ENCODE assay signal across 1 cellular context in the genomic region with DNA sequence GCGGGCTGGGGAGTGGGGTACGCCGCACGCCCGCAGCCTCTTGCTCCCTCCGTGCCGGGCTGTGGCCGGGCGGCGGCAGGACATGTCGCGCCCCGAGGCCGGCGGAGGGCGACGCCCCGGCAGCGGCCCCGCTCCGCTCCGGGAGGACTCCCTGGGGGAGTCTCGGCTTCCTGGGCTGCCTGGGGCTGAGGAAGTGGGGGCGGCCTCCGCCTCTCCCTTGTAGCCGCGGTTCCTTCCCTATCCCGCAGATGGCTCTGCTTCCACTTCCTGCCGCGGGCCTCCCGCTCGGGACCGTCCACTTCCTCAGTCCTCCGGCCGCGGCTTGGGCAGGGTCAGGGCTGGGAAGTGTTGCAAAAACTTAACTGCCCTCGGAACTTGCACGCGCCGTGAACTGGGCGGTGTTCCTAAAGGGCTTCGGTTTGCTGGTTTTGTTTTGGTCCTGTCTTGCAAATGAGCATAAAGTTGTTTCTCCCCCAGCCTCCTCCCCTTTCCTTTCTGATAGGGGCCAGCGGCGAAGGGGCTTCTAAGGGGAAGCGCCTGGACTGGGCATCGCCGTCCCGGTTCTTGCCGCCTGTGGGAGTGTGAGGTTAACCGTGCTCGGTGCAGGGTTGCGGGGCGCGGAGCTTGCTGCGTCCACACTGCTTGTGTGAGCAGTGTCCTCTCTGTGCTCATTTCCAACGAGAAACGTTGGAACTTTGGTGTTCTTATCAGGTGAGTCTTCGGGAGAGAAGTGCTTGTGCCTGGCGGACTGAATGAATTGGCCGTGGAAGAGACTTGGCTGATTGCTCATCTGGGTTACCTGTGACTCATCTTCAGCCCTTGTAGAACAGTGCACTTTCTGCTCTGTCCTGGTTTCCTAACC.
TF ChIP-seq lines count a peak whose summit lies in the region.

No MANE protein-coding gene starts in this region.

TF ChIP-seq in HepG2, 621 proteins besides CTCF, POLR2A, EP300 and RAD21 (continued from another document and continues in another):
- TF ChIP-seq, protein P1, sequence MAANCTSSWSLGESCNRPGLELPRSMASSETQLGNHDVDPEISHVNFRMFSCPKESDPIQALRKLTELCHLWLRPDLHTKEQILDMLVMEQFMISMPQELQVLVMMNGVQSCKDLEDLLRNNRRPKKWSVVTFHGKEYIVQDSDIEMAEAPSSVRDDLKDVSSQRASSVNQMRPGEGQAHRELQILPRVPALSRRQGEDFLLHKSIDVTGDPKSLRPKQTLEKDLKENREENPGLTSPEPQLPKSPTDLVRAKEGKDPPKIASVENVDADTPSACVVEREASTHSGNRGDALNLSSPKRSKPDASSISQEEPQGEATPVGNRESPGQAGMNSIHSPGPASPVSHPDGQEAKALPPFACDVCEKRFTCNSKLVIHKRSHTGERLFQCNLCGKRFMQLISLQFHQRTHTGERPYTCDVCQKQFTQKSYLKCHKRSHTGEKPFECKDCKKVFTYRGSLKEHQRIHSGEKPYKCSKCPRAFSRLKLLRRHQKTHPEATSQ (CRISPR knock-in tag; IDR thresholded peaks at IDR 0.05; ENCODE audit: borderline replicate concordance), result 0 out of 2 replicates have a peak, but pooled peaks have one; percentile 28
- TF ChIP-seq ZNF282 (IDR thresholded peaks at IDR 0.05; ENCODE audit: partially characterized antibody) (no peak), HDAC1 (CRISPR knock-in tag; IDR thresholded peaks at IDR 0.05) (peak; percentile 91), ZNF264 (CRISPR knock-in tag; IDR thresholded peaks at IDR 0.05) (0 out of 2 replicates have a peak, but pooled peaks have one; percentile 42), ZMYM4 (CRISPR knock-in tag; IDR thresholded peaks at IDR 0.05) (no peak; the same call in none of the 2 replicates), NKX3-1 (CRISPR knock-in tag; IDR thresholded peaks at IDR 0.05) (0 out of 2 replicates have a peak, but pooled peaks have one; percentile 52), KLF15 (CRISPR knock-in tag; IDR thresholded peaks at IDR 0.05; ENCODE audit: borderline replicate concordance) (0 out of 2 replicates have a peak, but pooled peaks have one; percentile 69), ZNF136 (CRISPR knock-in tag; IDR thresholded peaks at IDR 0.05; ENCODE audit: low read depth) (no peak), SAP130 (CRISPR knock-in tag; IDR thresholded peaks at IDR 0.05; ENCODE audit: low read depth) (peak; percentile 28; the same call in 1 of the 2 replicates), ZNF224 (CRISPR knock-in tag; IDR thresholded peaks at IDR 0.05) (0 out of 2 replicates have a peak, but pooled peaks have one; percentile 53), IKZF4 (CRISPR knock-in tag; IDR thresholded peaks at IDR 0.05; ENCODE audit: borderline replicate concordance, low read depth, not compliant biosample characterization) (peak; percentile 38), ZNF17 (CRISPR knock-in tag; IDR thresholded peaks at IDR 0.05) (no peak), RARA (CRISPR knock-in tag; IDR thresholded peaks at IDR 0.05) (peak; percentile 8; the same call in 1 of the 2 replicates), KAT8 (CRISPR knock-in tag; IDR thresholded peaks at IDR 0.05) (peak; percentile 35; the same call in 1 of the 2 replicates)
- TF ChIP-seq, protein P2, sequence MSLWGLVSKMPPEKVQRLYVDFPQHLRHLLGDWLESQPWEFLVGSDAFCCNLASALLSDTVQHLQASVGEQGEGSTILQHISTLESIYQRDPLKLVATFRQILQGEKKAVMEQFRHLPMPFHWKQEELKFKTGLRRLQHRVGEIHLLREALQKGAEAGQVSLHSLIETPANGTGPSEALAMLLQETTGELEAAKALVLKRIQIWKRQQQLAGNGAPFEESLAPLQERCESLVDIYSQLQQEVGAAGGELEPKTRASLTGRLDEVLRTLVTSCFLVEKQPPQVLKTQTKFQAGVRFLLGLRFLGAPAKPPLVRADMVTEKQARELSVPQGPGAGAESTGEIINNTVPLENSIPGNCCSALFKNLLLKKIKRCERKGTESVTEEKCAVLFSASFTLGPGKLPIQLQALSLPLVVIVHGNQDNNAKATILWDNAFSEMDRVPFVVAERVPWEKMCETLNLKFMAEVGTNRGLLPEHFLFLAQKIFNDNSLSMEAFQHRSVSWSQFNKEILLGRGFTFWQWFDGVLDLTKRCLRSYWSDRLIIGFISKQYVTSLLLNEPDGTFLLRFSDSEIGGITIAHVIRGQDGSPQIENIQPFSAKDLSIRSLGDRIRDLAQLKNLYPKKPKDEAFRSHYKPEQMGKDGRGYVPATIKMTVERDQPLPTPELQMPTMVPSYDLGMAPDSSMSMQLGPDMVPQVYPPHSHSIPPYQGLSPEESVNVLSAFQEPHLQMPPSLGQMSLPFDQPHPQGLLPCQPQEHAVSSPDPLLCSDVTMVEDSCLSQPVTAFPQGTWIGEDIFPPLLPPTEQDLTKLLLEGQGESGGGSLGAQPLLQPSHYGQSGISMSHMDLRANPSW (CRISPR knock-in tag; IDR thresholded peaks at IDR 0.05; ENCODE audit: borderline replicate concordance), result no peak
- TF ChIP-seq, protein P3, sequence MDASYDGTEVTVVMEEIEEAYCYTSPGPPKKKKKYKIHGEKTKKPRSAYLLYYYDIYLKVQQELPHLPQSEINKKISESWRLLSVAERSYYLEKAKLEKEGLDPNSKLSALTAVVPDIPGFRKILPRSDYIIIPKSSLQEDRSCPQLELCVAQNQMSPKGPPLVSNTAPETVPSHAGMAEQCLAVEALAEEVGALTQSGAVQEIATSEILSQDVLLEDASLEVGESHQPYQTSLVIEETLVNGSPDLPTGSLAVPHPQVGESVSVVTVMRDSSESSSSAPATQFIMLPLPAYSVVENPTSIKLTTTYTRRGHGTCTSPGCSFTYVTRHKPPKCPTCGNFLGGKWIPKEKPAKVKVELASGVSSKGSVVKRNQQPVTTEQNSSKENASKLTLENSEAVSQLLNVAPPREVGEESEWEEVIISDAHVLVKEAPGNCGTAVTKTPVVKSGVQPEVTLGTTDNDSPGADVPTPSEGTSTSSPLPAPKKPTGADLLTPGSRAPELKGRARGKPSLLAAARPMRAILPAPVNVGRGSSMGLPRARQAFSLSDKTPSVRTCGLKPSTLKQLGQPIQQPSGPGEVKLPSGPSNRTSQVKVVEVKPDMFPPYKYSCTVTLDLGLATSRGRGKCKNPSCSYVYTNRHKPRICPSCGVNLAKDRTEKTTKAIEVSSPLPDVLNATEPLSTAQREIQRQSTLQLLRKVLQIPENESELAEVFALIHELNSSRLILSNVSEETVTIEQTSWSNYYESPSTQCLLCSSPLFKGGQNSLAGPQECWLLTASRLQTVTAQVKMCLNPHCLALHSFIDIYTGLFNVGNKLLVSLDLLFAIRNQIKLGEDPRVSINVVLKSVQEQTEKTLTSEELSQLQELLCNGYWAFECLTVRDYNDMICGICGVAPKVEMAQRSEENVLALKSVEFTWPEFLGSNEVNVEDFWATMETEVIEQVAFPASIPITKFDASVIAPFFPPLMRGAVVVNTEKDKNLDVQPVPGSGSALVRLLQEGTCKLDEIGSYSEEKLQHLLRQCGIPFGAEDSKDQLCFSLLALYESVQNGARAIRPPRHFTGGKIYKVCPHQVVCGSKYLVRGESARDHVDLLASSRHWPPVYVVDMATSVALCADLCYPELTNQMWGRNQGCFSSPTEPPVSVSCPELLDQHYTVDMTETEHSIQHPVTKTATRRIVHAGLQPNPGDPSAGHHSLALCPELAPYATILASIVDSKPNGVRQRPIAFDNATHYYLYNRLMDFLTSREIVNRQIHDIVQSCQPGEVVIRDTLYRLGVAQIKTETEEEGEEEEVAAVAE (CRISPR knock-in tag; IDR thresholded peaks at IDR 0.05; ENCODE audit: borderline replicate concordance), result peak; percentile 79; the same call in 1 of the 2 replicates
- TF ChIP-seq, protein P4, sequence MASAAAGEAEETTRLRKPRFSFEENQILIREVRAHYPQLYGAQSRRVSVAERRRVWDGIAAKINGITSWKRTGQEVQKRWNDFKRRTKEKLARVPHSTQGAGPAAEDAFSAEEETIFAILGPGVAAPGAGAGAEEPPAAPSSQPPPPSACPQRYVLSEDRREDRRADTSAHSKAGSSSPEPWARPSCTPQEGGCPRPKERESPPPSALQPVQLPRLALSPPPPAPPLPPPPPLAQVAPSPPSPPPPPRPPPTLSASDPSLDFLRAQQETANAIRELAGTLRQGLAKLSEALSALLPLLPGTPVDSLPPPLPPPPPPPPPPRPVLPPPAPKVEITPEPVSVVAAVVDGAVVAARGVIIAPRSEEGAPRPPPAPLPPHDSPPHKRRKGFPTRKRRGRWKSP (CRISPR knock-in tag; IDR thresholded peaks at IDR 0.05), result peak; percentile 83
- TF ChIP-seq, protein P5, sequence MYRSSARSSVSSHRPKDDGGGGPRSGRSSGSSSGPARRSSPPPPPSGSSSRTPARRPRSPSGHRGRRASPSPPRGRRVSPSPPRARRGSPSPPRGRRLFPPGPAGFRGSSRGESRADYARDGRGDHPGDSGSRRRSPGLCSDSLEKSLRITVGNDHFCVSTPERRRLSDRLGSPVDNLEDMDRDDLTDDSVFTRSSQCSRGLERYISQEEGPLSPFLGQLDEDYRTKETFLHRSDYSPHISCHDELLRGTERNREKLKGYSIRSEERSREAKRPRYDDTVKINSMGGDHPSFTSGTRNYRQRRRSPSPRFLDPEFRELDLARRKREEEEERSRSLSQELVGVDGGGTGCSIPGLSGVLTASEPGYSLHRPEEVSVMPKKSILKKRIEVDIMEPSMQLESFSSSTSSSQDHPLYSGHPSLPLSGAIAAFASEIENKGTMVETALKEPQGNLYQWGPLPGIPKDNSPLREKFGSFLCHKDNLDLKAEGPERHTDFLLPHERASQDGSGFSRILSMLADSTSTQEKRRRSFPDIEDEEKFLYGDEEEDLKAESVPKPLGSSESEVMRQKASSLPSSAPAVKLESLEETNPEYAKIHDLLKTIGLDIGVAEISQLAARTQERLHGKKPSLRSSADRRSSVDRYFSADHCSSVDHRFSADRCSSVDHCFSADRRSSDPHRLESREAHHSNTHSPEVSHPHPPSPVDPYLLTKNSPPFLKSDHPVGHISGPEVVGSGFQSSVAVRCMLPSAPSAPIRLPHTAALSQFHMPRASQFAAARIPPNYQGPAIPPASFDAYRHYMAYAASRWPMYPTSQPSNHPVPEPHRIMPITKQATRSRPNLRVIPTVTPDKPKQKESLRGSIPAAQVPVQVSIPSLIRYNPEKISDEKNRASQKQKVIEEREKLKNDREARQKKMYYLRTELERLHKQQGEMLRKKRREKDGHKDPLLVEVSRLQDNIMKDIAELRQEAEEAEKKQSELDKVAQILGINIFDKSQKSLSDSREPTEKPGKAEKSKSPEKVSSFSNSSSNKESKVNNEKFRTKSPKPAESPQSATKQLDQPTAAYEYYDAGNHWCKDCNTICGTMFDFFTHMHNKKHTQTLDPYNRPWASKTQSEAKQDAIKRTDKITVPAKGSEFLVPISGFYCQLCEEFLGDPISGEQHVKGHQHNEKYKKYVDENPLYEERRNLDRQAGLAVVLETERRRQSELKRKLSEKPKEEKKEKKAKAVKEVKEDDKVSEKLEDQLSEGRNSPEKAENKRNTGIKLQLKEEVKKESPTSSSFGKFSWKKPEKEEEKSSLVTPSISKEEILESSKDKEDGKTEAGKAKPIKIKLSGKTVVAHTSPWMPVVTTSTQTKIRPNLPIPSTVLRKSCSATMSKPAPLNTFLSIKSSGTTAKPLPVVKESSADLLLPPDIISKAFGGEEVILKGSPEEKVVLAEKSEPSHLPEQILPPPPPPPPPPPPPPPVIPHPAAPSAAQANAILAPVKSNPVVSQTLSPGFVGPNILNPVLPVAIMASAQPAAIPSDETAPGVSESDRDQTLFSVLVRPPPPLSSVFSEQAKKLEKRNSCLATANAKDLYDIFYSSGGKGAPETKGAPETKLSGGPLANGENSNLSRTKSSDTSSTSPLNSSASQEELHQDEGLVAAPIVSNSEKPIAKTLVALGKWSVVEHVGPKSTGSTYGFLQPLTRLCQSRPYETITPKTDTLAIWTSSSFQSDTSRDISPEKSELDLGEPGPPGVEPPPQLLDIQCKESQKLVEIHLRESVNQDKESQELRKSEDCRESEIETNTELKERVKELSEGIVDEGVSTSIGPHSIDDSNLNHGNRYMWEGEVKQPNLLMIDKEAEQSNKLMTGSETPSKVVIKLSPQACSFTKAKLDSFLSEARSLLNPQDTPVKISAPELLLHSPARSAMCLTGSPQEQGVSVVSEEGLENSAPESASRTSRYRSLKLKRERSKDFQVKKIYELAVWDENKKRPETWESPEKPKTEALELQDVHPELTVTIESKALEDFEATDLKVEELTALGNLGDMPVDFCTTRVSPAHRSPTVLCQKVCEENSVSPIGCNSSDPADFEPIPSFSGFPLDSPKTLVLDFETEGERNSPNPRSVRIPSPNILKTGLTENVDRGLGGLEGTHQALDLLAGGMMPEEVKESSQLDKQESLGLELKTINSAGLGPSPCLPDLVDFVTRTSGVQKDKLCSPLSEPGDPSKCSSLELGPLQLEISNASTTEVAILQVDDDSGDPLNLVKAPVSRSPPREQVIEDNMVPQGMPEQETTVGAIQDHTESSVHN (CRISPR knock-in tag; IDR thresholded peaks at IDR 0.05), result peak; percentile 72
- TF ChIP-seq, protein P6, sequence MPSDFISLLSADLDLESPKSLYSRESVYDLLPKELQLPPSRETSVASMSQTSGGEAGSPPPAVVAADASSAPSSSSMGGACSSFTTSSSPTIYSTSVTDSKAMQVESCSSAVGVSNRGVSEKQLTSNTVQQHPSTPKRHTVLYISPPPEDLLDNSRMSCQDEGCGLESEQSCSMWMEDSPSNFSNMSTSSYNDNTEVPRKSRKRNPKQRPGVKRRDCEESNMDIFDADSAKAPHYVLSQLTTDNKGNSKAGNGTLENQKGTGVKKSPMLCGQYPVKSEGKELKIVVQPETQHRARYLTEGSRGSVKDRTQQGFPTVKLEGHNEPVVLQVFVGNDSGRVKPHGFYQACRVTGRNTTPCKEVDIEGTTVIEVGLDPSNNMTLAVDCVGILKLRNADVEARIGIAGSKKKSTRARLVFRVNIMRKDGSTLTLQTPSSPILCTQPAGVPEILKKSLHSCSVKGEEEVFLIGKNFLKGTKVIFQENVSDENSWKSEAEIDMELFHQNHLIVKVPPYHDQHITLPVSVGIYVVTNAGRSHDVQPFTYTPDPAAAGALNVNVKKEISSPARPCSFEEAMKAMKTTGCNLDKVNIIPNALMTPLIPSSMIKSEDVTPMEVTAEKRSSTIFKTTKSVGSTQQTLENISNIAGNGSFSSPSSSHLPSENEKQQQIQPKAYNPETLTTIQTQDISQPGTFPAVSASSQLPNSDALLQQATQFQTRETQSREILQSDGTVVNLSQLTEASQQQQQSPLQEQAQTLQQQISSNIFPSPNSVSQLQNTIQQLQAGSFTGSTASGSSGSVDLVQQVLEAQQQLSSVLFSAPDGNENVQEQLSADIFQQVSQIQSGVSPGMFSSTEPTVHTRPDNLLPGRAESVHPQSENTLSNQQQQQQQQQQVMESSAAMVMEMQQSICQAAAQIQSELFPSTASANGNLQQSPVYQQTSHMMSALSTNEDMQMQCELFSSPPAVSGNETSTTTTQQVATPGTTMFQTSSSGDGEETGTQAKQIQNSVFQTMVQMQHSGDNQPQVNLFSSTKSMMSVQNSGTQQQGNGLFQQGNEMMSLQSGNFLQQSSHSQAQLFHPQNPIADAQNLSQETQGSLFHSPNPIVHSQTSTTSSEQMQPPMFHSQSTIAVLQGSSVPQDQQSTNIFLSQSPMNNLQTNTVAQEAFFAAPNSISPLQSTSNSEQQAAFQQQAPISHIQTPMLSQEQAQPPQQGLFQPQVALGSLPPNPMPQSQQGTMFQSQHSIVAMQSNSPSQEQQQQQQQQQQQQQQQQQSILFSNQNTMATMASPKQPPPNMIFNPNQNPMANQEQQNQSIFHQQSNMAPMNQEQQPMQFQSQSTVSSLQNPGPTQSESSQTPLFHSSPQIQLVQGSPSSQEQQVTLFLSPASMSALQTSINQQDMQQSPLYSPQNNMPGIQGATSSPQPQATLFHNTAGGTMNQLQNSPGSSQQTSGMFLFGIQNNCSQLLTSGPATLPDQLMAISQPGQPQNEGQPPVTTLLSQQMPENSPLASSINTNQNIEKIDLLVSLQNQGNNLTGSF (CRISPR knock-in tag; IDR thresholded peaks at IDR 0.05), result 0 out of 2 replicates have a peak, but pooled peaks have one; percentile 60
